24 cellular contexts compared by ENCODE assay signal in the genomic region with DNA sequence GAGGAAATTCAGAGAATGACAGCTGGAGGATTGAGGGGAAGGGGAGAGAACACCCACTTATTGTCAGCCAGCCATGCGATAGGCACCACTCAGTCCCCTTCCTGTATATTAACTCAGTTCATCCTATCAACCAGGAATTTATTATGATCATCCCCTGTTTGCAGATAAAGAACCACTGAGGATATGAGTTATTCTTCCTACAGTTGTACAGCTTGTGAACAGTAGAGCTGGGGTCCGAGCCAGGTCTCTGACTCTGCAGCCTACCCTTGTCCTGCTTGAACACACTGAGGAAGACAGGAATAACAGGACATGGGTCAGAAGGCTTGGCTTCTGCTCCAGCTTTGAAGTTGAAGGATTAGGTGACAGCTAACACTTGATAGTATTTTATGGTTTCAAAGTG.
"Had no signal": no experiment of that assay in that cellular context is flagged by ENCODE, and none has a peak within 500 bp of the region (broad histone marks: within the 10 kb centered on the region; RNA-seq: fewer than 3 reads in every experiment).

No MANE protein-coding gene starts in this region.

- H3K27me3 ChIP-seq: colonic mucosa, gastrocnemius medialis had no signal

- H3K4me1 ChIP-seq: colonic mucosa, gastrocnemius medialis had no signal

- DNase-seq: colonic mucosa; cortex of kidney; dorsolateral prefrontal cortex; effector CD4-positive, alpha-beta T cell; effector memory CD4-positive, alpha-beta T cell; erythroblast; esophagus squamous epithelium; foreskin fibroblast; foreskin melanocyte; gastrocnemius medialis; glutamatergic neuron; head of caudate nucleus; heart right ventricle; hippocampal formation; left cardiac atrium; left lung; left ventricle myocardium superior; lower lobe of right lung; mesenchymal stem cell; mucosa of descending colon; naive B cell had no signal

- H3K9me3 ChIP-seq: colonic mucosa, esophagus squamous epithelium, gastrocnemius medialis, heart right ventricle, left lung, lower lobe of right lung, mucosa of descending colon had no signal

- H3K27ac ChIP-seq: colonic mucosa, dorsolateral prefrontal cortex, epithelial cell of prostate, esophagus squamous epithelium, gastrocnemius medialis, heart right ventricle, left lung, lower lobe of right lung had no signal

- FAIRE-seq: islet of Langerhans, keratinocyte had no signal

- H3K4me3 ChIP-seq: colonic mucosa, dorsolateral prefrontal cortex, esophagus squamous epithelium, gastrocnemius medialis, heart right ventricle, left lung, lower lobe of right lung, mucosa of descending colon had no signal

- ATAC-seq: gastrocnemius medialis, heart right ventricle, left cardiac atrium, left lung, left ventricle myocardium superior, lower lobe of right lung, mucosa of descending colon had no signal

- H3K36me3 ChIP-seq: colonic mucosa, esophagus squamous epithelium, gastrocnemius medialis, heart right ventricle, left lung, lower lobe of right lung had no signal
